Comparison of ENCODE assay signal across 2 cellular contexts in the genomic region with DNA sequence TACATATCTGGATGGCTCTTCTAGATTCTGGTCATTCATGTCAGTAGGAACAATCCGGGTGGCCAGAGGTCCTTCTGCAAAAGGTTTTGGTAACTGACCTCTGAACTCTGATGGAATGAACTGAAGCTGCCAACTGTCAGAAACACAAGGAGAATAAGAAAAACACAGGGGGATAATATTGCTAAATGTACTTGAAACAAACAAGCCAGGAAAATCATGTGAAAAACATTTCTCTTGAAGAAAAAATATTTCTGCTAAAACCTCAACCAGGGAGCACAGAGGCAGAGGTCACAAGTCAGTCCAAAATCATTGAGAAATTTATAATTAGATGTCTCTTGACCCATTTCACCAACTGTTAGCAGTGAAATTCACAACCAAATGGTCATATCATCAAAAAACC.
A peak's percentile ranks its signal among the peaks of the same experiment; 100 is the strongest.
TF ChIP-seq lines count a peak whose summit lies in the region.

No MANE protein-coding gene starts in this region.

TF ChIP-seq in liver, 16 proteins besides CTCF, POLR2A, EP300 and RAD21:
- TF ChIP-seq HNF4A (conservative IDR thresholded peaks at IDR 0.05) (peak; percentile 29 to 40), SP1 (IDR thresholded peaks at IDR 0.05) (no peak), TAF1 (conservative IDR thresholded peaks at IDR 0.05) (no peak), FOXA2 (IDR thresholded peaks at IDR 0.05) (no peak), YY1 (IDR thresholded peaks at IDR 0.05) (peak; percentile 34), NR2F2 (IDR thresholded peaks at IDR 0.05) (peak; percentile 36), GABPA (IDR thresholded peaks at IDR 0.05 in 1 of 2, conservative IDR thresholded peaks at IDR 0.05 in 1 of 2) (no peak), JUND (IDR thresholded peaks at IDR 0.05) (no peak), HNF4G (IDR thresholded peaks at IDR 0.05) (no peak), EGR1 (IDR thresholded peaks at IDR 0.05; ENCODE audit: low read depth in 2 of 2) (no peak), ZBTB33 (IDR thresholded peaks at IDR 0.05) (no peak), MAX (IDR thresholded peaks at IDR 0.05) (no peak), FOXA1 (IDR thresholded peaks at IDR 0.05) (no peak), REST (IDR thresholded peaks at IDR 0.05) (no peak), RXRA (IDR thresholded peaks at IDR 0.05) (peak; percentile 43 to 47)
- TF ChIP-seq, protein P1, sequence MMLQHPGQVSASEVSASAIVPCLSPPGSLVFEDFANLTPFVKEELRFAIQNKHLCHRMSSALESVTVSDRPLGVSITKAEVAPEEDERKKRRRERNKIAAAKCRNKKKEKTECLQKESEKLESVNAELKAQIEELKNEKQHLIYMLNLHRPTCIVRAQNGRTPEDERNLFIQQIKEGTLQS (IDR thresholded peaks at IDR 0.05), result no peak

TF ChIP-seq in HepG2, 621 proteins besides CTCF, POLR2A, EP300 and RAD21:
- TF ChIP-seq NR2F2 (IDR thresholded peaks at IDR 0.05; ENCODE audit: borderline replicate concordance, low read depth) (no peak), MXD3 (CRISPR knock-in tag; IDR thresholded peaks at IDR 0.05) (no peak), THYN1 (CRISPR knock-in tag; IDR thresholded peaks at IDR 0.05; ENCODE audit: borderline replicate concordance, low read depth) (no peak), SAFB2 (CRISPR knock-in tag; IDR thresholded peaks at IDR 0.05; ENCODE audit: borderline replicate concordance, low read depth) (no peak), ZNF574 (CRISPR knock-in tag; IDR thresholded peaks at IDR 0.05) (no peak), ZNF354B (CRISPR knock-in tag; IDR thresholded peaks at IDR 0.05) (no peak), ZNF441 (CRISPR knock-in tag; IDR thresholded peaks at IDR 0.05; ENCODE audit: borderline replicate concordance) (no peak), ZNF124 (CRISPR knock-in tag; IDR thresholded peaks at IDR 0.05) (no peak), ZFP36L2 (CRISPR knock-in tag; IDR thresholded peaks at IDR 0.05) (no peak), ZNF556 (CRISPR knock-in tag; IDR thresholded peaks at IDR 0.05; ENCODE audit: borderline replicate concordance) (no peak), GMEB2 (CRISPR knock-in tag; IDR thresholded peaks at IDR 0.05; ENCODE audit: low read depth) (no peak), NFIC (IDR thresholded peaks at IDR 0.05; ENCODE audit: low read length) (no peak), SUZ12 (IDR thresholded peaks at IDR 0.05; ENCODE audit: low read depth, low read length) (no peak), NFKBIZ (CRISPR knock-in tag; IDR thresholded peaks at IDR 0.05) (no peak), ZFX (CRISPR knock-in tag; IDR thresholded peaks at IDR 0.05; ENCODE audit: low read depth) (no peak), ZNF879 (CRISPR knock-in tag; IDR thresholded peaks at IDR 0.05) (no peak), CREB1 (IDR thresholded peaks at IDR 0.05) (no peak), CREB1 (CRISPR knock-in tag; IDR thresholded peaks at IDR 0.05) (no peak), RBM22 (optimal IDR thresholded peaks at IDR 0.05; ENCODE audit: low read length) (no peak), PLRG1 (conservative IDR thresholded peaks at IDR 0.05) (no peak), YY1 (IDR thresholded peaks at IDR 0.05; ENCODE audit: insufficient read depth, insufficient replicate concordance, low read depth, low read length) (no peak)
